ENCODE assay signal across 27 cellular contexts in the genomic region with DNA sequence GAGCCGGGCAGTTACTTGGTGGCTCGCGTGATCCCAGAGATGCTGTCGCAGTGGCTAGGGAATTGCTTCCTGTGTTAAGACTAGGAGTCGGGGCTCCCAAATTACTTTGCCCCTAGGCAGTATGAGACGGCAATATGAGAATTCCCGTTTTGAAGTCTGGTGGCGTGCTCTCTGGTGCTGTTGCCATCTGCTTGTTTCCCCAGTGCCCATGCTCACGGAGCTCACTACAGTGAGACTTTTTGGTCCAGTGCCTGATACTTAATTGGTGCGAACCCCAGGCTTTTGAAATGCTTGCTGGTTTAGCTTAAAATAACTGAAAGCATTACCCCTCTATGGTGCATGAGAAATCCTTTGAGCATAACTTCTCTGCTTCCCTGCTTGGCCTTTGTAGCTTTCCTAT. TPM values are rescaled to one million over a fixed set of nuclear protein-coding genes. Genes with fewer than 3 reads are reported as not detected.
"Had no signal": no experiment of that assay in that cellular context is flagged by ENCODE, and none has a peak within 500 bp of the region (broad histone marks: within the 10 kb centered on the region; RNA-seq: fewer than 3 reads in every experiment).

No MANE protein-coding gene starts in this region.

- H3K27ac ChIP-seq: breast epithelium, Peyer's patch, RWPE1, SJCRH30, VCaP had no signal

- H3K4me3 Mint-ChIP-seq: activated CD4-positive, alpha-beta memory T cell treated with anti-CD3 and anti-CD28 coated beads, Interleukin-2, amount 10 ng/mL, durations not matched to agents 7 days and 5 days; activated CD4-positive, alpha-beta T cell treated with anti-CD3 and anti-CD28 coated beads, Interleukin-2, amount 10 ng/mL, durations not matched to agents 7 days and 5 days; activated naive CD4-positive, alpha-beta T cell treated with anti-CD3 and anti-CD28 coated beads, Interleukin-2, amount 10 ng/mL, durations not matched to agents 7 days and 5 days; activated naive CD8-positive, alpha-beta T cell treated with anti-CD3 and anti-CD28 coated beads for 36 hours had no signal

- H3K4me1 ChIP-seq: breast epithelium, Peyer's patch, SJCRH30 had no signal

- H3K27me3 ChIP-seq: breast epithelium, Peyer's patch, SJCRH30 had no signal

- H3K27me3 Mint-ChIP-seq: activated CD4-positive, alpha-beta memory T cell treated with anti-CD3 and anti-CD28 coated beads, Interleukin-2, amount 10 ng/mL, durations not matched to agents 7 days and 5 days; activated CD4-positive, alpha-beta T cell treated with anti-CD3 and anti-CD28 coated beads, Interleukin-2, amount 10 ng/mL, durations not matched to agents 7 days and 5 days; activated naive CD4-positive, alpha-beta T cell treated with anti-CD3 and anti-CD28 coated beads, Interleukin-2, amount 10 ng/mL, durations not matched to agents 7 days and 5 days; activated naive CD8-positive, alpha-beta T cell treated with anti-CD3 and anti-CD28 coated beads for 36 hours had no signal

- H3K9me3 ChIP-seq: breast epithelium, Peyer's patch, SJCRH30, SK-N-SH had no signal

- H3K27ac Mint-ChIP-seq: activated CD4-positive, alpha-beta memory T cell treated with anti-CD3 and anti-CD28 coated beads, Interleukin-2, amount 10 ng/mL, durations not matched to agents 7 days and 5 days; activated CD4-positive, alpha-beta T cell treated with anti-CD3 and anti-CD28 coated beads, Interleukin-2, amount 10 ng/mL, durations not matched to agents 7 days and 5 days; activated naive CD8-positive, alpha-beta T cell treated with anti-CD3 and anti-CD28 coated beads for 36 hours; activated T-helper 2 cell treated with anti-CD3 and anti-CD28 coated beads, Interferon-gamma antibody, Interleukin-2, Interleukin-4, amounts not matched to agents 10 μg/mL and 5 μg/mL and 100 μg/mL, durations not matched to agents 14 hours and 24 hours and 36 hours had no signal

- H3K9me3 Mint-ChIP-seq: activated CD4-positive, alpha-beta memory T cell treated with anti-CD3 and anti-CD28 coated beads, Interleukin-2, amount 10 ng/mL, durations not matched to agents 7 days and 5 days; activated CD4-positive, alpha-beta T cell treated with anti-CD3 and anti-CD28 coated beads, Interleukin-2, amount 10 ng/mL, durations not matched to agents 7 days and 5 days; activated naive CD4-positive, alpha-beta T cell treated with anti-CD3 and anti-CD28 coated beads, Interleukin-2, amount 10 ng/mL, durations not matched to agents 7 days and 5 days; activated naive CD8-positive, alpha-beta T cell treated with anti-CD3 and anti-CD28 coated beads for 36 hours; activated T-helper 2 cell treated with anti-CD3 and anti-CD28 coated beads, Interferon-gamma antibody, Interleukin-2, Interleukin-4, amounts not matched to agents 10 μg/mL and 5 μg/mL and 100 μg/mL, durations not matched to agents 14 hours and 24 hours and 36 hours had no signal

- H3K4me3 ChIP-seq: breast epithelium, Peyer's patch, SJCRH30 had no signal

- H3K4me1 Mint-ChIP-seq: activated naive CD8-positive, alpha-beta T cell treated with anti-CD3 and anti-CD28 coated beads for 36 hours had no signal

- DNase-seq: activated CD4-positive, alpha-beta memory T cell treated with anti-CD3 and anti-CD28 coated beads, Interleukin-2, amount 10 ng/mL, durations not matched to agents 7 days and 5 days; activated CD4-positive, alpha-beta T cell treated with anti-CD3 and anti-CD28 coated beads, Interleukin-2, amount 10 ng/mL, durations not matched to agents 7 days and 5 days; activated CD4-positive, CD25-positive, alpha-beta regulatory T cell; activated gamma-delta T cell treated with Interleukin-2 at 50 U/mL for 16 hours; activated naive CD4-positive, alpha-beta T cell treated with anti-CD3 and anti-CD28 coated beads, Interleukin-2, amount 10 ng/mL, durations not matched to agents 7 days and 5 days; activated naive CD8-positive, alpha-beta T cell treated with anti-CD3 and anti-CD28 coated beads for 36 hours; activated T-cell treated with anti-CD3 and anti-CD28 coated beads for 4 hours; activated T-cell treated with anti-CD3 and anti-CD28 coated beads, Interleukin-2, amount 50 U/mL, for 48 hours; central memory CD4-positive, alpha-beta T cell; KBM-7; NCI-H1048; NCI-H2029 treated with DMSO at 0.1 percent for 48 hours; NCI-H510A treated with DMSO at 0.1 percent for 48 hours; NCI-H69; Peyer's patch; Right ventricle myocardium superior; SJCRH30; SK-N-SH; T-helper 1 cell had no signal

RNA-seq across cellular contexts. Expression of a gene that starts 22.3 kb away (rescaled TPM):
- total RNA-seq: activated CD4-positive, alpha-beta memory T cell treated with anti-CD3 and anti-CD28 coated beads, Interleukin-2, amount 10 ng/mL, durations not matched to agents 7 days and 5 days; activated CD4-positive, alpha-beta T cell treated with anti-CD3 and anti-CD28 coated beads, Interleukin-2, amount 10 ng/mL, durations not matched to agents 7 days and 5 days; activated CD8-positive, alpha-beta memory T cell treated with anti-CD3 and anti-CD28 coated beads for 36 hours; activated naive CD8-positive, alpha-beta T cell treated with anti-CD3 and anti-CD28 coated beads for 36 hours; activated T-helper 2 cell treated with anti-CD3 and anti-CD28 coated beads, Interferon-gamma antibody, Interleukin-2, Interleukin-4, amounts not matched to agents 10 μg/mL and 5 μg/mL and 100 μg/mL, durations not matched to agents 14 hours and 24 hours and 36 hours; M059J; T-helper 2 cell treated with Interferon-gamma antibody and Interleukin-4, amounts not matched to agents 100 ng/mL and 5 ng/mL, for 36 hours had no signal

RNA-seq across cellular contexts. Expression of a gene that starts 55.6 kb away (rescaled TPM):
- total RNA-seq: activated CD4-positive, alpha-beta memory T cell treated with anti-CD3 and anti-CD28 coated beads, Interleukin-2, amount 10 ng/mL, durations not matched to agents 7 days and 5 days; activated CD4-positive, alpha-beta T cell treated with anti-CD3 and anti-CD28 coated beads, Interleukin-2, amount 10 ng/mL, durations not matched to agents 7 days and 5 days; activated CD8-positive, alpha-beta memory T cell treated with anti-CD3 and anti-CD28 coated beads for 36 hours; activated naive CD8-positive, alpha-beta T cell treated with anti-CD3 and anti-CD28 coated beads for 36 hours; activated T-helper 2 cell treated with anti-CD3 and anti-CD28 coated beads, Interferon-gamma antibody, Interleukin-2, Interleukin-4, amounts not matched to agents 10 μg/mL and 5 μg/mL and 100 μg/mL, durations not matched to agents 14 hours and 24 hours and 36 hours; LHCN-M2; M059J; SJCRH30; T-helper 2 cell treated with Interferon-gamma antibody and Interleukin-4, amounts not matched to agents 100 ng/mL and 5 ng/mL, for 36 hours had no signal
- polyA plus RNA-seq: SK-N-SH had no signal
